Comparison of ENCODE assay signal across 8 cellular contexts in genomic region chr19:41641879-41642485, GRCh38. TPM values are rescaled to one million over a fixed set of nuclear protein-coding genes. Genes with fewer than 3 reads are reported as not detected.
DNase-seq lines count a peak whose midpoint lies in the region; ATAC-seq lines count a peak whose summit lies in the region.

No MANE protein-coding gene starts in this region.

- ATAC-seq in activated CD4-positive, CD25-positive, alpha-beta regulatory T cell treated with anti-CD3 and anti-CD28 coated beads, Interleukin-2, amount 50 U/mL, for 24 hours: peak; percentile 79 to 81
- peak; percentile 99 for ATAC-seq in left lobe of liver
- ATAC-seq in HG03571 (IDR thresholded peaks at IDR 0.05; ENCODE audit: unreplicated experiment): no peak

- peak; percentile 56 for DNase-seq in NK-92 treated with Interleukin-12 subunit alpha and Interleukin-12 subunit beta, amount 100 ng/mL, for 24 hours (lab: John Stamatoyannopoulos, UW)
- no peak for DNase-seq in NK-92 (lab: John Stamatoyannopoulos, UW; ENCODE audit: unreplicated experiment)
- DNase-seq in NCI-H2029 treated with DMSO at 0.1 percent for 48 hours (lab: John Stamatoyannopoulos, UW): peak; percentile 56
- peak; percentile 59 for DNase-seq in central memory CD4-positive, alpha-beta T cell
- DNase-seq in left lobe of liver (ENCODE audit: low spot score): no peak
- DNase-seq in stimulated activated CD8-positive, alpha-beta memory T cell treated with anti-CD3 and anti-CD28 coated beads, Interleukin-12 subunit alpha, Interleukin-12 subunit beta, amount 100 ng/mL, for 1 hour (ENCODE audit: low read depth): peak; percentile 57

RNA-seq across cellular contexts. Expression of gene CEACAM4, which starts 15.1 kb away (rescaled TPM):
- 0.25 TPM for total RNA-seq in left lobe of liver

RNA-seq across cellular contexts. Expression of gene CEACAM7, which starts 46.1 kb away (rescaled TPM):
- not detected for total RNA-seq in left lobe of liver

Comparison
In these comparisons a context has a peak if more than half of its experiments do, and no peak if none do; other contexts are left out.
1. DNase-seq: peak in NK-92 treated with Interleukin-12 subunit alpha and Interleukin-12 subunit beta, amount 100 ng/mL, for 24 hours (single experiment), NCI-H2029 treated with DMSO at 0.1 percent for 48 hours (single experiment), central memory CD4-positive, alpha-beta T cell (single experiment) and stimulated activated CD8-positive, alpha-beta memory T cell treated with anti-CD3 and anti-CD28 coated beads, Interleukin-12 subunit alpha, Interleukin-12 subunit beta, amount 100 ng/mL, for 1 hour (single experiment); none in NK-92 (single experiment) and left lobe of liver (single experiment).